Comparison of ENCODE assay signal across 19 cellular contexts in the genomic region with DNA sequence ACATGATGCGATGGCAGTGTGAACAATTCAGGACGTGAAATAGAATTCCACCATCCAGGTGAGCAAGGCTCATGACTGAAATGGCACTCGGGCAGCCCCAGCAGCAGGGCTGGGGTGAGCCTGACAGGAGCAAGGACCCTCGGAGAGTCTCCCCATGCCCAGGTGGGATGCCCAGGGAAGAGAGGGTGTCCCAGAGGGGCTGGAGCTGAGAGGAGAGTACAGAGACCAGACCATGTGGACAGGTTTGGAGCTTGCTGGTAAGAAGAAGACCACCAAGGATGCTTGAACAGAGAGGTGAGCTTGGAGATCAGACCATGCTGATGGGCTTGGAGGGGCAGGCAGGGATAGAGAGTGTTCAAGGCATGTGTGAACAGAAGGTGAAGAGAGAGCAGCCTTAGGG.
DNase-seq lines count a peak whose midpoint lies in the region; ATAC-seq, FAIRE-seq and TF ChIP-seq lines count a peak whose summit lies in the region.
"Had no signal": no experiment of that assay in that cellular context is flagged by ENCODE, and none has a peak within 500 bp of the region (broad histone marks: within the 10 kb centered on the region; RNA-seq: fewer than 3 reads in every experiment).

No MANE protein-coding gene starts in this region.

- H3K4me3 ChIP-seq in right cardiac atrium (ENCODE audit: low read length) (no peak overlapping the region), keratinocyte (ENCODE audit: control insufficient read depth in 2 of 3, extremely low read depth in 1 of 3, insufficient read depth in 2 of 3, low read depth in 1 of 3, low read length in 3 of 3) (no peak overlapping the region), parathyroid adenoma (ENCODE audit: low read depth, low read length) (no peak overlapping the region)
- H3K4me3 ChIP-seq: HAP-1 had no signal

- H3K9ac ChIP-seq in keratinocyte (ENCODE audit: control insufficient read depth, extremely low read depth, insufficient read depth, low read length): no peak overlapping the region
- H3K9ac ChIP-seq in parathyroid adenoma: no peak overlapping the region

- H3K4me2 ChIP-seq in keratinocyte (ENCODE audit: control insufficient read depth, extremely low read depth, insufficient read depth, low read depth, low read length): peak overlapping the region; percentile 26
- no peak overlapping the region for H3K4me2 ChIP-seq in parathyroid adenoma (ENCODE audit: low read length)

- intact Hi-C loops in right cardiac atrium (cut with DNase I) (no loop called here), Right ventricle myocardium inferior (cut with DNase I) (loop anchor here (2.0 kb wide), 1 partner anchor 30 kb away; no protein-coding TSS in a partner anchor)

- H3K79me2 ChIP-seq in keratinocyte (ENCODE audit: control insufficient read depth, insufficient read depth, low read length) (no peaks in the 10 kb centered on the region), parathyroid adenoma (no peaks in the 10 kb centered on the region)

- ATAC-seq in right cardiac atrium (peak in 1 of 2 donors; percentile 4), Right ventricle myocardium inferior (no peak)
- ATAC-seq: HepG2, Panc1 had no signal

- H3K27ac ChIP-seq in right cardiac atrium (ENCODE audit: low read length): peak overlapping the region; percentile 80
- no peak overlapping the region for H3K27ac ChIP-seq in keratinocyte (ENCODE audit: control insufficient read depth, insufficient read depth, low read length)
- peak overlapping the region; percentile 69 for H3K27ac ChIP-seq in parathyroid adenoma

- no peak for TF ChIP-seq CTCF in keratinocyte (optimal IDR thresholded peaks at IDR 0.05 in 1 of 3, IDR thresholded peaks at IDR 0.05 in 1 of 3, conservative IDR thresholded peaks at IDR 0.05 in 1 of 3; ENCODE audit: extremely low read depth in 1 of 3, insufficient read depth in 2 of 3, low read length in 3 of 3)
- TF ChIP-seq CTCF in parathyroid adenoma (IDR thresholded peaks at IDR 0.05): no peak

- FAIRE-seq in keratinocyte (lab: Jason Lieb, UNC): no peak
- FAIRE-seq: G401.6, GM12891, HepG2 had no signal

- no peaks in the 10 kb centered on the region for H4K20me1 ChIP-seq in keratinocyte (ENCODE audit: control insufficient read depth, extremely low read depth, insufficient read depth, low read length)

- DNase-seq in right cardiac atrium: no peak
- DNase-seq in Right ventricle myocardium inferior (ENCODE audit: missing footprints): no peak
- no peak for DNase-seq in keratinocyte (ENCODE audit: low read depth, low spot score)
- DNase-seq in HuH-7 (ENCODE audit: low spot score): no peak
- no peak for DNase-seq in activated T-cell treated with anti-CD3 and anti-CD28 coated beads, Interleukin-2, amount 50 U/mL, for 48 hours
- no peak for DNase-seq in NCI-H1436 (lab: John Stamatoyannopoulos, UW)
- DNase-seq: CD4-positive, CD25-positive, alpha-beta regulatory T cell; Karpas-422; MM.1S; NCI-H1105; NCI-H187 treated with DMSO at 0.1 percent for 48 hours; NCI-H2171; NCI-H82 had no signal

- H3K4me1 ChIP-seq in right cardiac atrium (ENCODE audit: control insufficient read depth, insufficient read depth, low read length): peaks cover 3% of the 10 kb centered on the region
- peaks cover 39% of the 10 kb centered on the region for H3K4me1 ChIP-seq in keratinocyte (ENCODE audit: control insufficient read depth, extremely low read depth, insufficient read depth, low read length)
- no peaks in the 10 kb centered on the region for H3K4me1 ChIP-seq in parathyroid adenoma
- H3K4me1 ChIP-seq: HAP-1 had no signal

- no peaks in the 10 kb centered on the region for H3K9me3 ChIP-seq in right cardiac atrium (ENCODE audit: control insufficient read depth, low read length)
- no peaks in the 10 kb centered on the region for H3K9me3 ChIP-seq in keratinocyte (ENCODE audit: control insufficient read depth, low read depth, low read length)
- H3K9me3 ChIP-seq in parathyroid adenoma (ENCODE audit: control insufficient read depth, low read length): no peaks in the 10 kb centered on the region
- H3K9me3 ChIP-seq: HAP-1 had no signal

- WGBS in right cardiac atrium: 81% methylated on average over 4 of the region's 4 CpGs

- dilution Hi-C loops in keratinocyte (cut with MboI; ENCODE audit: extremely low pct_ligation_motif_present, low sequenced_read_pairs): no loop called here

- H3K36me3 ChIP-seq in keratinocyte (ENCODE audit: control insufficient read depth in 2 of 2, extremely low read depth in 1 of 2, insufficient read depth in 2 of 2, low read length in 2 of 2) (no peaks in the 10 kb centered on the region), parathyroid adenoma (ENCODE audit: control insufficient read depth, insufficient read depth, low read length) (no peaks in the 10 kb centered on the region)
- H3K36me3 ChIP-seq: HAP-1 had no signal

- H3K9me1 ChIP-seq in keratinocyte (ENCODE audit: control insufficient read depth, extremely low read depth, insufficient read depth, low read length): no peaks in the 10 kb centered on the region

- no peak overlapping the region for H2AFZ ChIP-seq in keratinocyte (ENCODE audit: control insufficient read depth, low read length)
- no peak overlapping the region for H2AFZ ChIP-seq in parathyroid adenoma

- H3K27me3 ChIP-seq in right cardiac atrium (ENCODE audit: control insufficient read depth, insufficient read depth): no peaks in the 10 kb centered on the region
- peaks cover 2% of the 10 kb centered on the region for H3K27me3 ChIP-seq in keratinocyte (ENCODE audit: control insufficient read depth, extremely low read depth, insufficient read depth, low read length)
- H3K27me3 ChIP-seq in parathyroid adenoma (ENCODE audit: control insufficient read depth, insufficient read depth, low read length): no peaks in the 10 kb centered on the region
